ENCODE assay signal across 8 cellular contexts in genomic region chr4:169225058-169225751, GRCh38. TPM values are rescaled to one million over a fixed set of nuclear protein-coding genes. Genes with fewer than 3 reads are reported as not detected.
A peak's percentile ranks its signal among the peaks of the same experiment; 100 is the strongest.
DNase-seq lines count a peak whose midpoint lies in the region; ATAC-seq and TF ChIP-seq lines count a peak whose summit lies in the region.

No MANE protein-coding gene starts in this region.

- no peaks in the 10 kb centered on the region for H3K9me3 ChIP-seq in esophagus squamous epithelium
- no peaks in the 10 kb centered on the region for H3K9me3 ChIP-seq in thoracic aorta

- H3K9me3 Mint-ChIP-seq in activated naive CD4-positive, alpha-beta T cell treated with anti-CD3 and anti-CD28 coated beads, Interleukin-2, amount 50 U/mL, for 72 hours = no peaks in the 10 kb centered on the region
- H3K9me3 Mint-ChIP-seq in activated naive CD4-positive, alpha-beta T cell treated with anti-CD3 and anti-CD28 coated beads, Interleukin-2, amount 10 ng/mL, durations not matched to agents 7 days and 5 days = no peaks in the 10 kb centered on the region
- no peaks in the 10 kb centered on the region for H3K9me3 Mint-ChIP-seq in nephron progenitor cell

- TF ChIP-seq POLR2A in esophagus squamous epithelium (IDR thresholded peaks at IDR 0.05) = no peak

- 60 to 71% methylated on average over 4 of the region's 4 CpGs for WGBS in esophagus squamous epithelium, 2 donors

- H3K4me3 ChIP-seq in esophagus squamous epithelium (no peak overlapping the region), thoracic aorta (no peak overlapping the region)

- H3K36me3 ChIP-seq in esophagus squamous epithelium (no peaks in the 10 kb centered on the region), thoracic aorta (no peaks in the 10 kb centered on the region)

- no peaks in the 10 kb centered on the region for H3K36me3 Mint-ChIP-seq in activated naive CD4-positive, alpha-beta T cell treated with anti-CD3 and anti-CD28 coated beads, Interleukin-2, amount 50 U/mL, for 72 hours
- H3K36me3 Mint-ChIP-seq in activated naive CD4-positive, alpha-beta T cell treated with anti-CD3 and anti-CD28 coated beads, Interleukin-2, amount 10 ng/mL, durations not matched to agents 7 days and 5 days = no peaks in the 10 kb centered on the region
- peaks cover 20% of the 10 kb centered on the region for H3K36me3 Mint-ChIP-seq in nephron progenitor cell (ENCODE audit: low read depth)

- H3K27me3 Mint-ChIP-seq in activated naive CD4-positive, alpha-beta T cell treated with anti-CD3 and anti-CD28 coated beads, Interleukin-2, amount 10 ng/mL, durations not matched to agents 7 days and 5 days = no peaks in the 10 kb centered on the region
- no peaks in the 10 kb centered on the region for H3K27me3 Mint-ChIP-seq in nephron progenitor cell (ENCODE audit: low read depth, poor library complexity)

- TF ChIP-seq CTCF in esophagus squamous epithelium (IDR thresholded peaks at IDR 0.05) = no peak
- TF ChIP-seq CTCF in thoracic aorta (IDR thresholded peaks at IDR 0.05) = no peak
- no peak for TF ChIP-seq CTCF in nephron progenitor cell (IDR thresholded peaks at IDR 0.05)

- peaks cover 0 to 43% (median 12%) of the 10 kb centered on the region in 3 donors for H3K4me1 ChIP-seq in esophagus squamous epithelium
- peaks cover 18 to 40% of the 10 kb centered on the region in 2 donors for H3K4me1 ChIP-seq in thoracic aorta (ENCODE audit: control insufficient read depth in 1 of 2, low read depth in 2 of 2)

- H3K27ac Mint-ChIP-seq in activated naive CD4-positive, alpha-beta T cell treated with anti-CD3 and anti-CD28 coated beads, Interleukin-2, amount 50 U/mL, for 72 hours = no peak overlapping the region
- H3K27ac Mint-ChIP-seq in activated naive CD4-positive, alpha-beta T cell treated with anti-CD3 and anti-CD28 coated beads, Interleukin-2, amount 10 ng/mL, durations not matched to agents 7 days and 5 days = no peak overlapping the region
- no peak overlapping the region for H3K27ac Mint-ChIP-seq in nephron progenitor cell

- no peaks in the 10 kb centered on the region for H3K27me3 ChIP-seq in esophagus squamous epithelium
- no peaks in the 10 kb centered on the region for H3K27me3 ChIP-seq in thoracic aorta (replicated peaks; ENCODE audit: insufficient read depth)

- DNase-seq in activated naive CD4-positive, alpha-beta T cell treated with anti-CD3 and anti-CD28 coated beads, Interleukin-2, amount 50 U/mL, for 72 hours (ENCODE audit: low spot score in 2 of 2) = peak in 1 of 2 donors; percentile 2
- DNase-seq in activated naive CD4-positive, alpha-beta T cell treated with anti-CD3 and anti-CD28 coated beads, Interleukin-2, amount 10 ng/mL, durations not matched to agents 7 days and 5 days = no peak
- DNase-seq in LHCN-M2 (ENCODE audit: low read depth) (peak; percentile 89), esophagus squamous epithelium (lab: John Stamatoyannopoulos, UW) (no peak), thoracic aorta (ENCODE audit: low spot score) (no peak), NCI-H2171 treated with DMSO at 0.1 percent for 48 hours (lab: John Stamatoyannopoulos, UW) (no peak), nephron progenitor cell (no peak)

- intact Hi-C loops in esophagus squamous epithelium (cut with DNase I) = no loop called here

- peak; percentile 89 to 97 for ATAC-seq in activated naive CD4-positive, alpha-beta T cell treated with anti-CD3 and anti-CD28 coated beads, Interleukin-2, amount 50 U/mL, for 72 hours
- peak; percentile 65 for ATAC-seq in thoracic aorta (ENCODE audit: insufficient number of reproducible peaks, low FRiP score, low read depth)
- ATAC-seq in HG02938 (IDR thresholded peaks at IDR 0.05; ENCODE audit: unreplicated experiment) = no peak

- H3K4me3 Mint-ChIP-seq in activated naive CD4-positive, alpha-beta T cell treated with anti-CD3 and anti-CD28 coated beads, Interleukin-2, amount 10 ng/mL, durations not matched to agents 7 days and 5 days = no peak overlapping the region
- no peak overlapping the region for H3K4me3 Mint-ChIP-seq in nephron progenitor cell

- H3K27ac ChIP-seq in esophagus squamous epithelium = peak overlapping the region in 3 of 4 donors; percentile 53 to 59 (median 54)
- H3K27ac ChIP-seq in thoracic aorta = no peak overlapping the region

- no peaks in the 10 kb centered on the region for H3K4me1 Mint-ChIP-seq in activated naive CD4-positive, alpha-beta T cell treated with anti-CD3 and anti-CD28 coated beads, Interleukin-2, amount 10 ng/mL, durations not matched to agents 7 days and 5 days
- H3K4me1 Mint-ChIP-seq in nephron progenitor cell = peaks cover 4% of the 10 kb centered on the region

- CTCF ChIA-PET in activated naive CD4-positive, alpha-beta T cell treated with anti-CD3 and anti-CD28 coated beads, Interleukin-2, amount 10 ng/mL, durations not matched to agents 7 days and 5 days (lab: Charles Lee) = no interaction called here

RNA-seq across cellular contexts. Expression of gene SH3RF1, which starts 45.6 kb away (rescaled TPM):
- under 1 TPM; 0.43 to 0.82 TPM for total RNA-seq in activated naive CD4-positive, alpha-beta T cell treated with anti-CD3 and anti-CD28 coated beads, Interleukin-2, amount 50 U/mL, for 72 hours
- total RNA-seq in LHCN-M2 (2014; rRNA removed) (9.2 and 10.5 TPM in 2 replicates), esophagus squamous epithelium (1 to 10 TPM; 3.9 to 9.3 (median 5.7) TPM), thoracic aorta (10 to 100 TPM; 21.9 to 24.6 TPM)
- 12.1 TPM for polyA plus RNA-seq in LHCN-M2 (2012)

Comparison
In these comparisons a context has a peak if more than half of its experiments do, and no peak if none do; other contexts are left out.
1. H3K27ac ChIP-seq: peak in esophagus squamous epithelium (3 of 4); none in thoracic aorta (0 of 2).